Comparison of ENCODE assay signal across 9 cellular contexts in the genomic region with DNA sequence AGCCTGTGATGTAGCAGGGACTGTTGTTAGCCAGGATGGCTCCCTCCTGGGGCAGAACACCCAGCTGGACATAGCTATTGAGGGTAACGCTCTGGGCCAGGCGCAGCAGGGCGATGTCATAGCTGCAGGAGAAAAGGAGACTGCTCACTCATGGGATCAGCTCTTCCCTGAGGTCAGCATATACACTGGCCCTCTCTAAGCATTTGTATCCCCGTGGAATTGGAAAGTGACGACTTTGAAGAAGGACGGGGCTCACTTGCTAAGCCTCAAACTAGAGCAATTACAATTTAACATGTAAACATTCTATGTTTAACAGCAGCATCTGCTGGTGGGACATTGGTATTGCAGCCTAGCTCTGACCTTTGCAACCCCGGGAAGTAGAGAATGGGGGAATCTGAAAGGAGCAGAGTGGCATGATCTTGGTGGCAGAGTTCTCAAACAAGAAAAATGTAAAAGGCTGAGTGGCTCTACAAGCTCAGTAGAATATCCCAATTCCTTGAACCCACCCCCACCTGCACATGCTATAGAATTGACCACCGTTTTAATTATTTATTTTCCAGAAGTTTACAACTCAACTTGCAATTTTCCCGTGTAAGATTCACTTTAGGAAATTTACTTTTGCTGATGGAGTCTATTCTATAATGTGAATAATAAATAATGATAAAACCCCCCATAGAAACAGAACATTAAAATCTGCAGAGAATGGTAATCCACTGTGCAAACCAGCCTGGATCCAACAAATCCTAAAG. TPM values are rescaled to one million over a fixed set of nuclear protein-coding genes. Genes with fewer than 3 reads are reported as not detected.
A peak's percentile ranks its signal among the peaks of the same experiment; 100 is the strongest.
DNase-seq lines count a peak whose midpoint lies in the region; ATAC-seq and TF ChIP-seq lines count a peak whose summit lies in the region.
"Had no signal": no experiment of that assay in that cellular context is flagged by ENCODE, and none has a peak within 500 bp of the region (broad histone marks: within the 10 kb centered on the region; RNA-seq: fewer than 3 reads in every experiment).

No MANE protein-coding gene starts in this region.

- H3K4me1 ChIP-seq in CD4-positive, CD25-positive, alpha-beta regulatory T cell (ENCODE audit: control insufficient read depth, insufficient read depth, low read length, poor library complexity, severe bottlenecking): peaks cover 8% of the 10 kb centered on the region

- peaks cover 7 to 18% (median 13%) of the 10 kb centered on the region in 4 donors for H3K4me1 Mint-ChIP-seq in CD4-positive, CD25-positive, alpha-beta regulatory T cell
- H3K4me1 Mint-ChIP-seq in activated CD8-positive, alpha-beta T cell treated with anti-CD3 and anti-CD28 coated beads for 36 hours (ENCODE audit: low read depth): peaks cover 17% of the 10 kb centered on the region

- peak overlapping the region; percentile 38 for H3K27ac ChIP-seq in CD4-positive, CD25-positive, alpha-beta regulatory T cell (ENCODE audit: insufficient read depth, low read length, poor library complexity, severe bottlenecking)

- H3K36me3 ChIP-seq in CD4-positive, CD25-positive, alpha-beta regulatory T cell (ENCODE audit: control insufficient read depth, insufficient read depth, low read length): no peaks in the 10 kb centered on the region

- CTCF ChIA-PET in activated CD8-positive, alpha-beta T cell treated with anti-CD3 and anti-CD28 coated beads for 36 hours (lab: Charles Lee): interaction anchor here (0.7 to 8.8 kb wide), 61 partner anchors 10 to 837 kb away, joined by 3 to 117 read pairs (median 5); a partner anchor contains a TSS

- H3K4me3 Mint-ChIP-seq in CD4-positive, CD25-positive, alpha-beta regulatory T cell: peak overlapping the region in 3 of 4 donors; percentile 3 to 75 (median 57)
- no peak overlapping the region for H3K4me3 Mint-ChIP-seq in activated CD8-positive, alpha-beta T cell treated with anti-CD3 and anti-CD28 coated beads for 36 hours

- intact Hi-C loops in activated CD8-positive, alpha-beta T cell treated with anti-CD3 and anti-CD28 coated beads for 36 hours (cut with micrococcal nuclease): loop anchor here (5.0 kb wide), 1 partner anchor 74 kb away; no protein-coding TSS in a partner anchor

- peak overlapping the region; percentile 78 to 90 (median 79) for H3K27ac Mint-ChIP-seq in CD4-positive, CD25-positive, alpha-beta regulatory T cell
- H3K27ac Mint-ChIP-seq in activated CD8-positive, alpha-beta T cell treated with anti-CD3 and anti-CD28 coated beads for 36 hours: peak overlapping the region; percentile 31

- no peaks in the 10 kb centered on the region for H3K9me3 ChIP-seq in CD4-positive, CD25-positive, alpha-beta regulatory T cell (ENCODE audit: control insufficient read depth in 2 of 2, low read length in 2 of 2)

- DNase-seq in CD4-positive, CD25-positive, alpha-beta regulatory T cell: peak; percentile 52 to 83 (median 78)
- DNase-seq in HFF-Myc (ENCODE audit: extremely low read depth, low read depth): no peak
- peak; percentile 79 for DNase-seq in NCI-H69 (lab: John Stamatoyannopoulos, UW)
- peak; percentile 83 for DNase-seq in activated CD8-positive, alpha-beta T cell treated with anti-CD3 and anti-CD28 coated beads for 36 hours
- DNase-seq in effector CD4-positive, alpha-beta T cell: peak; percentile 64
- DNase-seq in medulla oblongata (ENCODE audit: extremely low spot score): peak; percentile 92
- peak; percentile 52 for DNase-seq in stimulated activated CD8-positive, alpha-beta memory T cell treated with anti-CD3 and anti-CD28 coated beads, Interleukin-15, amount 100 ng/mL, for 1 hour (ENCODE audit: low read depth)

- H3K36me3 Mint-ChIP-seq in CD4-positive, CD25-positive, alpha-beta regulatory T cell: no peaks in the 10 kb centered on the region
- no peaks in the 10 kb centered on the region for H3K36me3 Mint-ChIP-seq in activated CD8-positive, alpha-beta T cell treated with anti-CD3 and anti-CD28 coated beads for 36 hours (ENCODE audit: low read depth)

- ATAC-seq in CD4-positive, CD25-positive, alpha-beta regulatory T cell (ENCODE audit: low read depth in 2 of 2): peak; percentile 84 to 87
- ATAC-seq in activated CD8-positive, alpha-beta T cell treated with anti-CD3 and anti-CD28 coated beads for 36 hours: peak; percentile 97
- no peak for ATAC-seq in GM18520 (IDR thresholded peaks at IDR 0.05; ENCODE audit: unreplicated experiment)

- H3K27me3 Mint-ChIP-seq in CD4-positive, CD25-positive, alpha-beta regulatory T cell: no peaks in the 10 kb centered on the region
- H3K27me3 Mint-ChIP-seq in activated CD8-positive, alpha-beta T cell treated with anti-CD3 and anti-CD28 coated beads for 36 hours: no peaks in the 10 kb centered on the region

- no peaks in the 10 kb centered on the region for H3K27me3 ChIP-seq in CD4-positive, CD25-positive, alpha-beta regulatory T cell (ENCODE audit: control insufficient read depth, insufficient read depth, low read length)

- peak overlapping the region; percentile 69 for H3K4me3 ChIP-seq in CD4-positive, CD25-positive, alpha-beta regulatory T cell (ENCODE audit: low read depth, low read length)
- H3K4me3 ChIP-seq in HFF-Myc (replicated peaks; ENCODE audit: low read depth, low read length): no peak overlapping the region

- TF ChIP-seq CTCF in HFF-Myc (IDR thresholded peaks at IDR 0.05; ENCODE audit: low read depth, low read length, missing control alignments): peak; percentile 98
- TF ChIP-seq CTCF in activated CD8-positive, alpha-beta T cell treated with anti-CD3 and anti-CD28 coated beads for 36 hours (IDR thresholded peaks at IDR 0.05): peak; percentile 97

- no peaks in the 10 kb centered on the region for H3K9me3 Mint-ChIP-seq in CD4-positive, CD25-positive, alpha-beta regulatory T cell
- no peaks in the 10 kb centered on the region for H3K9me3 Mint-ChIP-seq in activated CD8-positive, alpha-beta T cell treated with anti-CD3 and anti-CD28 coated beads for 36 hours

- POLR2A ChIA-PET in activated CD8-positive, alpha-beta T cell treated with anti-CD3 and anti-CD28 coated beads for 36 hours (lab: Charles Lee): interaction anchor here (0.6 to 1.4 kb wide), 10 partner anchors 9 to 496 kb away, joined by 3 to 7 read pairs (median 4); a partner anchor contains a TSS

RNA-seq across cellular contexts. Expression of a gene that starts 5.0 kb away (rescaled TPM):
- not detected for total RNA-seq in CD4-positive, CD25-positive, alpha-beta regulatory T cell
- 1 to 10 TPM in 3 of 4 donors, under 1 TPM in 1; 0.25 to 2.0 (median 1.4) TPM for polyA plus RNA-seq in CD4-positive, CD25-positive, alpha-beta regulatory T cell
- total RNA-seq in activated CD8-positive, alpha-beta T cell treated with anti-CD3 and anti-CD28 coated beads for 36 hours: under 1 TPM in 1 of 2 experiments, not detected in 1; 0.29 TPM
- total RNA-seq: activated CD8-positive, alpha-beta memory T cell treated with anti-CD3 and anti-CD28 coated beads for 36 hours had no signal

RNA-seq across cellular contexts. Expression of a gene that starts 17.5 kb away (rescaled TPM):
- total RNA-seq in CD4-positive, CD25-positive, alpha-beta regulatory T cell: 273 TPM
- polyA plus RNA-seq in CD4-positive, CD25-positive, alpha-beta regulatory T cell: 100 to 1,000 TPM; 204 to 255 (median 228) TPM
- total RNA-seq in activated CD8-positive, alpha-beta T cell treated with anti-CD3 and anti-CD28 coated beads for 36 hours: 10 to 100 TPM; 39.5 to 41.7 TPM

RNA-seq across cellular contexts. Expression of a gene that starts 49.8 kb away (rescaled TPM):
- 19.5 TPM for total RNA-seq in CD4-positive, CD25-positive, alpha-beta regulatory T cell
- 1 to 10 TPM; 2.3 to 4.8 (median 2.7) TPM for polyA plus RNA-seq in CD4-positive, CD25-positive, alpha-beta regulatory T cell
- 10 to 100 TPM; 18.0 to 22.3 TPM for total RNA-seq in activated CD8-positive, alpha-beta T cell treated with anti-CD3 and anti-CD28 coated beads for 36 hours
